In the genomic region with DNA sequence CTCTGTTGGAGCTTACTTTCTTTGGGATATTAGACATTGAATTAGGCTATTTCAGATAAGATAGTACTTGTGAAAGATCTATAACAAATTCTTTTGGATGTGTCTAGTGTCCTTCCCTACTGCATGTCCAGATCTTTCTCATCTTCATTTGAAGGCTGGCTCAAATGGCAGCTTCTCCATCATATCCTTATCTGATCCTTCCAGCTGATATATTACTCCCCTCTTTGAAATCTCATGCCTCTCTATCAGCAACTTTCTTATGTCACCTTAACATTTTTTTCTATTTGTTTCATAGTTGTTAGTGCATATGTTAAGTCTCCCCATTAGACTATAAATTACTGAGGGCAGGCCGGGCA, we compare ENCODE assay signal across 1 cellular context.
TF ChIP-seq lines count a peak whose summit lies in the region.

No MANE protein-coding gene starts in this region.

TF ChIP-seq in endothelial cell of umbilical vein, 7 proteins besides CTCF, POLR2A, EP300 and RAD21 (continued from another document):
- TF ChIP-seq, protein P1, sequence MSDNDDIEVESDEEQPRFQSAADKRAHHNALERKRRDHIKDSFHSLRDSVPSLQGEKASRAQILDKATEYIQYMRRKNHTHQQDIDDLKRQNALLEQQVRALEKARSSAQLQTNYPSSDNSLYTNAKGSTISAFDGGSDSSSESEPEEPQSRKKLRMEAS (IDR thresholded peaks at IDR 0.05; ENCODE audit: insufficient read depth, insufficient read length), result no peak
